8 cellular contexts compared by ENCODE assay signal in the genomic region with DNA sequence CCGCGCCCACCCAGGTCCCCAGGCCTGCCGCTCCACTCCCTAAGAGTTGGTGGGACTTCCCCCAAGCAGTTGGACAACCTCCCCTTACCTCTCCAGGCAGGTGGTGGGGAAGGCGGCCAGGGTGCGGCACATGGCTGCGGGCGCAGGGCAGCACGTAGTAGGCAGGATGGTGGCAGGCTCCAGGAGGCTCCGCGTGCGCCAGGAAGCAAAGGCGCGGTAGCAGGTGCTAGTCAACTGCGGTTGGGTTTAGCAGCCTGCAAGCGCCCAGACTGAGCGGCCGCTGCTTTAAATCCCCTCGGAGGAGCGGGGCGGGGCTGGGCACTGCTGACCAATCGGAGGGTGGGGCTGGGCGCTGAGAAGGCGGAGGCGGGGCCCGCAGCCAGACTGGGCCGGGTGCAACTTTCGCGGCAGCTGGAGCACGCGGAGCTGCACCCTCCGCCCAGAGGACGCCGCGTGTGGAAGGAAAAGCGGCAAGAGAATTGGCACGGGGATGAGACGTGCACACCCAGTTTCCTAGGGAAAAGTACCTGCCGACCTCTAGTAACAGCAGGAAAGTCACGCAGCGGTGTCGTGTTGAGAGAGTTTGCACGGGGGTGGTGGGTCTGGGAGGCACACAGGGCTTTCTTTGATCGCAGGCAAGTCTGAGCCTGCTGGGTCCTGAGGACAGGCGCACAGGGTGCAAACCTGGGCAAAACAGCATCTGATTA. TPM values are rescaled to one million over a fixed set of nuclear protein-coding genes. Genes with fewer than 3 reads are reported as not detected.
DNase-seq lines count a peak whose midpoint lies in the region; ATAC-seq, FAIRE-seq and TF ChIP-seq lines count a peak whose summit lies in the region.

A gene with protein sequence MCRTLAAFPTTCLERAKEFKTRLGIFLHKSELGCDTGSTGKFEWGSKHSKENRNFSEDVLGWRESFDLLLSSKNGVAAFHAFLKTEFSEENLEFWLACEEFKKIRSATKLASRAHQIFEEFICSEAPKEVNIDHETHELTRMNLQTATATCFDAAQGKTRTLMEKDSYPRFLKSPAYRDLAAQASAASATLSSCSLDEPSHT (minus strand): TSS at position 262 of the 707 bp plus-strand sequence. CDS start 130 bp downstream, at position 132.

- TF ChIP-seq CTCF in upper lobe of right lung (IDR thresholded peaks at IDR 0.05) = no peak

- DNase-seq in GM12891 (ENCODE audit: insufficient read length, low spot score) = peak; percentile 93
- peak; percentile 71 for DNase-seq in NCI-H1417 treated with DMSO at 0.1 percent for 48 hours (lab: John Stamatoyannopoulos, UW)
- peak; percentile 86 for DNase-seq in SW480 (ENCODE audit: low spot score)
- DNase-seq in activated naive CD8-positive, alpha-beta T cell treated with anti-CD3 and anti-CD28 coated beads, Interleukin-2, amount 50 U/mL, for 16 hours (ENCODE audit: low read depth, low spot score) = peak; percentile 88
- peak; percentile 97 for DNase-seq in cardiac septum (ENCODE audit: low spot score)
- DNase-seq in posterior cingulate gyrus = peak; percentile 84 to 99 (median 92)
- DNase-seq in upper lobe of right lung = peak; percentile 98

- peak within 1 kb of the TSS; percentile 85 for H3K27ac ChIP-seq in upper lobe of right lung

- no peaks in the 10 kb centered on the region for H3K27me3 ChIP-seq in upper lobe of right lung

- no peaks in the 10 kb centered on the region for H3K9me3 ChIP-seq in upper lobe of right lung

- ATAC-seq in HG02759 (IDR thresholded peaks at IDR 0.05; ENCODE audit: unreplicated experiment) = peak; percentile 95
- peak; percentile 93 for ATAC-seq in upper lobe of right lung

- H3K36me3 ChIP-seq in upper lobe of right lung = peaks cover 19% of the 10 kb centered on the region

- peaks cover 29% of the 10 kb centered on the region for H3K4me1 ChIP-seq in upper lobe of right lung

- intact Hi-C loops in cardiac septum (cut with DNase I) (loop anchor here (5.0 kb wide), 2 partner anchors 118 to 233 kb away; a partner anchor contains a TSS), posterior cingulate gyrus (cut with DNase I) (loop anchor here (10.0 kb wide), 1 partner anchor 519 kb away; no protein-coding TSS in a partner anchor), upper lobe of right lung (cut with DNase I) (no loop called here)

- peak; percentile 91 for FAIRE-seq in GM12891 (lab: Jason Lieb, UNC)

- TF ChIP-seq POLR2A in GM12891 (IDR thresholded peaks at IDR 0.05; ENCODE audit: low read depth, low read length) = peak; percentile 99

- peak within 1 kb of the TSS; percentile 66 for H3K4me3 ChIP-seq in upper lobe of right lung

TF ChIP-seq in GM12891, 5 proteins besides CTCF, POLR2A, EP300 and RAD21:
- TF ChIP-seq PAX5 (IDR thresholded peaks at IDR 0.05; ENCODE audit: insufficient read depth, low read length, severe bottlenecking) = peak; percentile 30
- TF ChIP-seq SPI1 (IDR thresholded peaks at IDR 0.05; ENCODE audit: low read depth, low read length) = no peak
- TF ChIP-seq TAF1 (IDR thresholded peaks at IDR 0.05; ENCODE audit: low read depth, low read length) = peak; percentile 93
- peak; percentile 95 for TF ChIP-seq POU2F2 (IDR thresholded peaks at IDR 0.05; ENCODE audit: low read depth, low read length)
- TF ChIP-seq POLR2AphosphoS5 (IDR thresholded peaks at IDR 0.05; ENCODE audit: low read depth, low read length) = peak; percentile 99

RNA-seq across cellular contexts. Expression of the gene that starts here (rescaled TPM):
- polyA plus RNA-seq in GM12891 (2012; ENCODE audit: low read depth, missing spikeins) = 40.3 TPM
- 1.9 TPM for total RNA-seq in cardiac septum
- 12.0 TPM for total RNA-seq in upper lobe of right lung

Comparison
In these comparisons a context has a peak if more than half of its experiments do, and no peak if none do; other contexts are left out.
1. Peak in every context shown above with its lines: DNase-seq, ATAC-seq, H3K4me3 ChIP-seq and H3K27ac ChIP-seq.